39 cellular contexts compared by ENCODE assay signal in the genomic region with DNA sequence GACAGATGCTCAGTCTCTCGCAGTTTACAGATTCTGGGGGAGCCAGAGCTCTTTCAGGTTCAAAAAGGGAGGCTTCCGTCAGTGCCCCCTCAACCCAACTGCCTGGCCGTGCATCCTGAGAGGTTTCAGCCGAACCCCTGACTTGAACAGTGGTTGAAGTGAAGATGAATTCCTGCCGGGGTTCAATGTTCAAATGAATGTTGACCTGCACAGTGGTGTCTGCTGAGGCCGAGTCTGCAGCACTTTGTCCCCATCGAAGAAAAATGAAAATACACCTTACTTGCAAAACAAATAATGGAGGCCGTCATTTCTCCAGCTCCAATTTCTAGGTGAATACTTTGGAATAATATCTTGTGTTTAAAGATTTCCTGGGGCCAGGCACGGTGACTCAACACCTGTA. TPM values are rescaled to one million over a fixed set of nuclear protein-coding genes. Genes with fewer than 3 reads are reported as not detected.
"Had no signal": no experiment of that assay in that cellular context is flagged by ENCODE, and none has a peak within 500 bp of the region (broad histone marks: within the 10 kb centered on the region; RNA-seq: fewer than 3 reads in every experiment).

No MANE protein-coding gene starts in this region.

- H3K27ac Mint-ChIP-seq: activated B cell treated with CpG ODN at 0.5 μM for 24 hours; activated CD4-positive, alpha-beta memory T cell treated with anti-CD3 and anti-CD28 coated beads for 36 hours; activated CD4-positive, alpha-beta T cell treated with anti-CD3 and anti-CD28 coated beads, Interleukin-2, amount 10 ng/mL, durations not matched to agents 24 days and 14 days; activated CD8-positive, alpha-beta T cell treated with anti-CD3 and anti-CD28 coated beads for 36 hours; activated naive CD4-positive, alpha-beta T cell treated with anti-CD3 and anti-CD28 coated beads for 36 hours; activated naive CD4-positive, alpha-beta T cell treated with anti-CD3 and anti-CD28 coated beads, Interleukin-2, amount 50 U/mL, for 72 hours; activated naive CD8-positive, alpha-beta T cell treated with anti-CD3 and anti-CD28 coated beads for 36 hours; activated T-cell treated with anti-CD3 and anti-CD28 coated beads, Interleukin-2, amount 50 U/mL, for 72 hours; activated T-helper 1 cell treated with anti-CD3 and anti-CD28 coated beads, Interleukin-12 subunit alpha, Interleukin-12 subunit beta, Interleukin-2, Interleukin-4 antibody, amounts not matched to agents 30 ng/mL and 10 ng/mL and 1 ng/mL, durations not matched to agents 14 hours and 24 hours and 36 hours; activated T-helper 17 cell treated with anti-CD3 and anti-CD28 coated beads, Interleukin-2, amount 50 U/mL, for 72 hours; brain; T-helper 1 cell treated with Interleukin-12 subunit alpha and Interleukin-12 subunit beta and Interleukin-4 antibody, amounts not matched to agents 30 μg/mL and 1 μg/mL, for 36 hours; T-helper 2 cell treated with Interferon-gamma antibody and Interleukin-4, amounts not matched to agents 5 μg/mL and 100 μg/mL, for 36 hours had no signal

- H3K27me3 Mint-ChIP-seq: activated B cell treated with CpG ODN at 0.5 μM for 24 hours; activated CD4-positive, alpha-beta T cell treated with anti-CD3 and anti-CD28 coated beads, Interleukin-2, amount 10 ng/mL, durations not matched to agents 24 days and 14 days; activated CD8-positive, alpha-beta T cell treated with anti-CD3 and anti-CD28 coated beads for 36 hours; activated T-helper 17 cell treated with anti-CD3 and anti-CD28 coated beads, Interleukin-2, amount 50 U/mL, for 72 hours; brain had no signal

- H3K27me3 ChIP-seq: adrenal gland, cardiac muscle cell had no signal

- ATAC-seq: activated CD8-positive, alpha-beta T cell treated with anti-CD3 and anti-CD28 coated beads for 36 hours; activated naive CD4-positive, alpha-beta T cell treated with anti-CD3 and anti-CD28 coated beads, Interleukin-2, amount 50 U/mL, for 72 hours; activated T-cell treated with anti-CD3 and anti-CD28 coated beads, Interleukin-2, amount 50 U/mL, for 4 hours; activated T-cell treated with anti-CD3 and anti-CD28 coated beads, Interleukin-2, amount 50 U/mL, for 72 hours; activated T-helper 17 cell treated with anti-CD3 and anti-CD28 coated beads, Interleukin-2, amount 50 U/mL, for 72 hours had no signal

- H3K9me3 ChIP-seq: adrenal gland had no signal

- H3K4me3 Mint-ChIP-seq: activated B cell treated with CpG ODN at 0.5 μM for 24 hours; activated CD4-positive, alpha-beta memory T cell treated with anti-CD3 and anti-CD28 coated beads for 36 hours; activated CD4-positive, alpha-beta T cell treated with anti-CD3 and anti-CD28 coated beads, Interleukin-2, amount 10 ng/mL, durations not matched to agents 24 days and 14 days; activated CD8-positive, alpha-beta T cell treated with anti-CD3 and anti-CD28 coated beads for 36 hours; activated naive CD4-positive, alpha-beta T cell treated with anti-CD3 and anti-CD28 coated beads for 36 hours; activated naive CD8-positive, alpha-beta T cell treated with anti-CD3 and anti-CD28 coated beads for 36 hours; activated T-cell treated with anti-CD3 and anti-CD28 coated beads, Interleukin-2, amount 50 U/mL, for 4 hours; activated T-cell treated with anti-CD3 and anti-CD28 coated beads, Interleukin-2, amount 50 U/mL, for 72 hours; activated T-helper 1 cell treated with anti-CD3 and anti-CD28 coated beads, Interleukin-12 subunit alpha, Interleukin-12 subunit beta, Interleukin-2, Interleukin-4 antibody, amounts not matched to agents 30 ng/mL and 10 ng/mL and 1 ng/mL, durations not matched to agents 14 hours and 24 hours and 36 hours; activated T-helper 17 cell treated with anti-CD3 and anti-CD28 coated beads, Interleukin-2, amount 50 U/mL, for 72 hours; brain; central memory CD8-positive, alpha-beta T cell; T-helper 1 cell treated with Interleukin-12 subunit alpha and Interleukin-12 subunit beta and Interleukin-4 antibody, amounts not matched to agents 30 μg/mL and 1 μg/mL, for 36 hours; T-helper 2 cell treated with Interferon-gamma antibody and Interleukin-4, amounts not matched to agents 5 μg/mL and 100 μg/mL, for 36 hours had no signal

- H3K36me3 ChIP-seq: adrenal gland had no signal

- DNase-seq: activated B cell treated with CpG ODN at 0.5 μM for 24 hours; activated CD4-positive, alpha-beta memory T cell treated with anti-CD3 and anti-CD28 coated beads for 36 hours; activated CD4-positive, alpha-beta T cell treated with anti-CD3 and anti-CD28 coated beads for 4 hours; activated CD4-positive, alpha-beta T cell treated with anti-CD3 and anti-CD28 coated beads, Interleukin-2, amount 10 ng/mL, durations not matched to agents 24 days and 14 days; activated CD4-positive, alpha-beta T cell treated with anti-CD3 and anti-CD28 coated beads, Interleukin-2, amount 50 U/mL, for 1 hour; activated CD4-positive, alpha-beta T cell treated with anti-CD3 and anti-CD28 coated beads, Interleukin-2, amount 50 U/mL, for 4 hours; activated CD4-positive, CD25-positive, alpha-beta regulatory T cell treated with anti-CD3 and anti-CD28 coated beads, Interleukin-2, amount 50 U/mL, for 72 hours; activated CD8-positive, alpha-beta memory T cell treated with anti-CD3 and anti-CD28 coated beads, Interleukin-2, amount 50 U/mL, for 4 hours; activated CD8-positive, alpha-beta T cell treated with anti-CD3 and anti-CD28 coated beads for 36 hours; activated effector memory CD4-positive, alpha-beta T cell treated with anti-CD3 and anti-CD28 coated beads, Interleukin-2, amount 50 U/mL, for 16 hours; activated gamma-delta T cell treated with Interleukin-2 at 50 U/mL for 16 hours; activated naive CD4-positive, alpha-beta T cell; activated naive CD4-positive, alpha-beta T cell treated with anti-CD3 and anti-CD28 coated beads for 36 hours; activated naive CD4-positive, alpha-beta T cell treated with anti-CD3 and anti-CD28 coated beads, Interleukin-2, amount 50 U/mL, for 16 hours; activated naive CD8-positive, alpha-beta T cell treated with anti-CD3 and anti-CD28 coated beads for 36 hours; activated T-cell treated with anti-CD3 and anti-CD28 coated beads for 4 hours; activated T-cell treated with anti-CD3 and anti-CD28 coated beads, Interleukin-2, amount 50 U/mL, for 1 hour; activated T-cell treated with anti-CD3 and anti-CD28 coated beads, Interleukin-2, amount 50 U/mL, for 4 hours; activated T-cell treated with anti-CD3 and anti-CD28 coated beads, Interleukin-2, amount 50 U/mL, for 72 hours; adrenal gland; amniotic stem cell; aorta; caudate nucleus; cerebellar nuclear complex; T-helper 1 cell; T-helper 2 cell; T-helper 9 cell had no signal

- H3K36me3 Mint-ChIP-seq: activated CD4-positive, alpha-beta memory T cell treated with anti-CD3 and anti-CD28 coated beads for 36 hours; activated naive CD4-positive, alpha-beta T cell treated with anti-CD3 and anti-CD28 coated beads, Interleukin-2, amount 50 U/mL, for 72 hours; activated naive CD8-positive, alpha-beta T cell treated with anti-CD3 and anti-CD28 coated beads for 36 hours had no signal

- H3K9me3 Mint-ChIP-seq: activated B cell treated with CpG ODN at 0.5 μM for 24 hours; activated CD4-positive, alpha-beta memory T cell treated with anti-CD3 and anti-CD28 coated beads for 36 hours; activated CD4-positive, alpha-beta T cell treated with anti-CD3 and anti-CD28 coated beads, Interleukin-2, amount 10 ng/mL, durations not matched to agents 24 days and 14 days; activated CD8-positive, alpha-beta T cell treated with anti-CD3 and anti-CD28 coated beads for 36 hours; activated naive CD4-positive, alpha-beta T cell treated with anti-CD3 and anti-CD28 coated beads for 36 hours; activated naive CD4-positive, alpha-beta T cell treated with anti-CD3 and anti-CD28 coated beads, Interleukin-2, amount 50 U/mL, for 72 hours; activated naive CD8-positive, alpha-beta T cell treated with anti-CD3 and anti-CD28 coated beads for 36 hours; activated T-cell treated with anti-CD3 and anti-CD28 coated beads, Interleukin-2, amount 50 U/mL, for 4 hours; activated T-cell treated with anti-CD3 and anti-CD28 coated beads, Interleukin-2, amount 50 U/mL, for 72 hours; activated T-helper 1 cell treated with anti-CD3 and anti-CD28 coated beads, Interleukin-12 subunit alpha, Interleukin-12 subunit beta, Interleukin-2, Interleukin-4 antibody, amounts not matched to agents 30 ng/mL and 10 ng/mL and 1 ng/mL, durations not matched to agents 14 hours and 24 hours and 36 hours; activated T-helper 17 cell treated with anti-CD3 and anti-CD28 coated beads, Interleukin-2, amount 50 U/mL, for 72 hours; central memory CD8-positive, alpha-beta T cell; T-helper 1 cell treated with Interleukin-12 subunit alpha and Interleukin-12 subunit beta and Interleukin-4 antibody, amounts not matched to agents 30 μg/mL and 1 μg/mL, for 36 hours; T-helper 2 cell treated with Interferon-gamma antibody and Interleukin-4, amounts not matched to agents 5 μg/mL and 100 μg/mL, for 36 hours had no signal

- H3K4me3 ChIP-seq: adrenal gland, cardiac muscle cell had no signal

- H3K4me1 ChIP-seq: adrenal gland had no signal

- H3K4me1 Mint-ChIP-seq: activated B cell treated with CpG ODN at 0.5 μM for 24 hours; activated CD4-positive, alpha-beta T cell treated with anti-CD3 and anti-CD28 coated beads, Interleukin-2, amount 10 ng/mL, durations not matched to agents 24 days and 14 days; activated naive CD8-positive, alpha-beta T cell treated with anti-CD3 and anti-CD28 coated beads for 36 hours; activated T-helper 17 cell treated with anti-CD3 and anti-CD28 coated beads, Interleukin-2, amount 50 U/mL, for 72 hours; brain; central memory CD8-positive, alpha-beta T cell had no signal

- FAIRE-seq: bronchial epithelial cell, TTC549 had no signal

- H3K27ac ChIP-seq: adrenal gland, cardiac muscle cell, VCaP had no signal

RNA-seq across cellular contexts. Expression of a gene that starts 33.7 kb away (rescaled TPM):
- total RNA-seq: activated B cell treated with CpG ODN at 0.5 μM for 24 hours; activated CD4-positive, alpha-beta memory T cell treated with anti-CD3 and anti-CD28 coated beads for 36 hours; activated CD4-positive, alpha-beta T cell treated with anti-CD3 and anti-CD28 coated beads, Interleukin-2, amount 10 ng/mL, durations not matched to agents 24 days and 14 days; activated CD8-positive, alpha-beta memory T cell treated with anti-CD3 and anti-CD28 coated beads for 36 hours; activated CD8-positive, alpha-beta T cell treated with anti-CD3 and anti-CD28 coated beads for 36 hours; activated naive CD4-positive, alpha-beta T cell treated with anti-CD3 and anti-CD28 coated beads for 36 hours; activated naive CD4-positive, alpha-beta T cell treated with anti-CD3 and anti-CD28 coated beads, Interleukin-2, amount 50 U/mL, for 72 hours; activated naive CD8-positive, alpha-beta T cell treated with anti-CD3 and anti-CD28 coated beads for 36 hours; activated T-cell treated with anti-CD3 and anti-CD28 coated beads, Interleukin-2, amount 50 U/mL, for 4 hours; activated T-cell treated with anti-CD3 and anti-CD28 coated beads, Interleukin-2, amount 50 U/mL, for 72 hours; activated T-helper 1 cell treated with anti-CD3 and anti-CD28 coated beads, Interleukin-12 subunit alpha, Interleukin-12 subunit beta, Interleukin-2, Interleukin-4 antibody, amounts not matched to agents 30 ng/mL and 10 ng/mL and 1 ng/mL, durations not matched to agents 14 hours and 24 hours and 36 hours; activated T-helper 17 cell treated with anti-CD3 and anti-CD28 coated beads, Interleukin-2, amount 50 U/mL, for 72 hours had no signal
